12 cellular contexts compared by ENCODE assay signal in the genomic region with DNA sequence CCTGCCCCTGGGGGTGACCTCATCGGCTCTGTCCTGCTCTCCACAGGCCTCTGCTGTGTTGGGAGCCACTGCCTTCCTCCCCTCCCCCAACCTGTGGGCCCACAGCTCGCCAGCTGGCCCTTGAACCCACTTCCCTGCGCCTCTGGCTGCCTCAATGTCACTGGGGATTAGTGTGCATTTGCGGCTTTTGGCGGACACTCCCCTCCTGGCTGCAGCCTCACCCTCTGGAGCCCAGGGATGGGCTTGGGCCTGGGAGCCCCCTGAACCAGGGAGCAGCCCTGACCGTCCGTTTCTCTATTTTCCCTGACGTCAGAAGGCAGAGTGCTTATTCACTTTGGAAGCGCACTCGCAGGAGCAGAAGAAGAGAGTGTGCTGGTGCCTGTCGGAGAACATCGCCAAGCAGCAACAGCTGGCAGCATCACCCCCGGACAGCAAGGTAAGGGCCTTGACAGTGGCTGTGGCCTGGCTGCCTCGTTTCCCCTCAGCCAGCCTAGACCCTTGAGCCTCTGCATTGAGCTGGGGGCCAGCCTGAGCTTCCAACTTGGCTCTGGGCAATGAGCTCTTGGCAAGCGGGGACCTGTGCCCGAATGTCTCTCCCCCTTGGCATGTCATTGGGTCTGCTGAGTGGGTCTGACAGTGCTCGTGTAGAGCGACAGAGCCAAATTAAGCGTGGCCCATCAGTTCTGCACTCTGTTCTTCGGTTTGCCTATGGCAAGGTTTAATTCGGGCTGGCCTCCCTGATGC.
DNase-seq lines count a peak whose midpoint lies in the region; ATAC-seq, FAIRE-seq and TF ChIP-seq lines count a peak whose summit lies in the region.
"Had no signal": no experiment of that assay in that cellular context is flagged by ENCODE, and none has a peak within 500 bp of the region (broad histone marks: within the 10 kb centered on the region; RNA-seq: fewer than 3 reads in every experiment).

No MANE protein-coding gene starts in this region.

- no peaks in the 10 kb centered on the region for H3K27me3 Mint-ChIP-seq in CD8-positive, alpha-beta memory T cell
- H3K27me3 Mint-ChIP-seq: T-helper 17 cell had no signal

- H3K4me2 ChIP-seq in K562 (ENCODE audit: insufficient read depth, low read length), result no peak overlapping the region
- H3K4me2 ChIP-seq in MM.1S (ENCODE audit: low read depth, low read length), result no peak overlapping the region

- no peak for TF ChIP-seq RAD21 in K562 (CRISPR knock-in tag; conservative IDR thresholded peaks at IDR 0.05 in 1 of 2, IDR thresholded peaks at IDR 0.05 in 1 of 2)

- H3K4me3 ChIP-seq in CD8-positive, alpha-beta memory T cell (ENCODE audit: low read length), result no peak overlapping the region
- no peak overlapping the region for H3K4me3 ChIP-seq in K562
- no peak overlapping the region for H3K4me3 ChIP-seq in MM.1S (ENCODE audit: low read length)

- peaks cover 35 to 74% (median 40%) of the 10 kb centered on the region in 3 donors for H3K4me1 Mint-ChIP-seq in CD8-positive, alpha-beta memory T cell

- H3K27ac Mint-ChIP-seq in CD8-positive, alpha-beta memory T cell, result peak overlapping the region; percentile 22 to 88 (median 72)
- H3K27ac Mint-ChIP-seq: activated T-helper 1 cell treated with anti-CD3 and anti-CD28 coated beads, Interleukin-12 subunit alpha, Interleukin-12 subunit beta, Interleukin-2, Interleukin-4 antibody, amounts not matched to agents 30 ng/mL and 10 ng/mL and 1 ng/mL, durations not matched to agents 14 hours and 24 hours and 36 hours; T-helper 17 cell had no signal

- TF ChIP-seq EP300 in K562 (IDR thresholded peaks at IDR 0.05; ENCODE audit: low read length), result no peak

- no peak for DNase-seq in CD8-positive, alpha-beta memory T cell
- peak in 3 of 4 experiments; percentile 23 to 27 (median 26) for DNase-seq in K562 (ENCODE audit: extremely low read depth in 1 of 4, low spot score in 3 of 4)
- DNase-seq in left ventricle myocardium superior, result peak; percentile 86
- DNase-seq in nucleus accumbens (lab: John Stamatoyannopoulos, UW), result peak in 54 of 56 donors; percentile 33 to 98 (median 90)
- no peak for DNase-seq in RPMI8226
- no peak for DNase-seq in MM.1S
- no peak for DNase-seq in germinal center (ENCODE audit: low spot score)
- DNase-seq: AML-193, NCI-H2107, T-helper 17 cell had no signal

- H3K9me1 ChIP-seq in K562 (ENCODE audit: control insufficient read depth, insufficient read depth, low read length), result peaks cover 3% of the 10 kb centered on the region

- no TSS peak for BruUV-seq in K562 (replicated peaks; lab: Mats Ljungman, UMichigan)

- H3K4me1 ChIP-seq in CD8-positive, alpha-beta memory T cell (ENCODE audit: insufficient read depth, low read length), result no peaks in the 10 kb centered on the region
- H3K4me1 ChIP-seq in K562 (replicated peaks in 1 of 2; ENCODE audit: control insufficient read depth in 2 of 2, insufficient read depth in 2 of 2, low read length in 2 of 2), result peaks cover 12 to 13% of the 10 kb centered on the region in 2 experiments; a peak in 4 of 5 replicates
- peaks cover 4% of the 10 kb centered on the region for H3K4me1 ChIP-seq in MM.1S (ENCODE audit: low read length)

- H3K79me2 ChIP-seq in K562 (ENCODE audit: control insufficient read depth, insufficient read depth, low read length) (no peaks in the 10 kb centered on the region), MM.1S (ENCODE audit: low read length) (no peaks in the 10 kb centered on the region)

- no peak overlapping the region for H2AFZ ChIP-seq in K562 (ENCODE audit: low read depth, low read length)
- no peak overlapping the region for H2AFZ ChIP-seq in MM.1S (ENCODE audit: low read length)

- no peak overlapping the region for H3K27ac ChIP-seq in CD8-positive, alpha-beta memory T cell (ENCODE audit: low read depth, low read length)
- H3K27ac ChIP-seq in K562 (ENCODE audit: extremely low read depth, low read depth, low read length) (no peak overlapping the region), MM.1S (ENCODE audit: low read length) (no peak overlapping the region)

- POLR2A ChIA-PET in CD8-positive, alpha-beta memory T cell (lab: Charles Lee), result no interaction called here
- POLR2A ChIA-PET in K562 (lab: Yijun Ruan, JAX), result interaction anchor here (0.5 kb wide), 1 partner anchor 46 kb away, joined by 3 read pairs; no protein-coding TSS in a partner anchor

- TF ChIP-seq POLR2A in K562 (conservative IDR thresholded peaks at IDR 0.05), result no peak

- H3K36me3 ChIP-seq in CD8-positive, alpha-beta memory T cell (ENCODE audit: insufficient read depth, low read length), result peaks cover 23% of the 10 kb centered on the region
- H3K36me3 ChIP-seq in K562 (ENCODE audit: control insufficient read depth, insufficient read depth, low read length), result no peaks in the 10 kb centered on the region
- H3K36me3 ChIP-seq in MM.1S (replicated peaks; ENCODE audit: insufficient read depth, low read length), result no peaks in the 10 kb centered on the region

- in situ Hi-C loops in K562 (cut with MboI), result no loop called here

- no peaks in the 10 kb centered on the region for H3F3A ChIP-seq in MM.1S (ENCODE audit: insufficient read depth, low read length)

- intact Hi-C loops in K562 (cut with micrococcal nuclease), result no loop called here
- intact Hi-C loops in left ventricle myocardium superior (cut with micrococcal nuclease), result no loop called here

- H3K9ac ChIP-seq in K562 (ENCODE audit: insufficient read depth in 1 of 2, low read depth in 2 of 2, low read length in 2 of 2) (peak overlapping the region in 1 of 2 experiments; percentile 43; a peak in 2 of 4 replicates), MM.1S (ENCODE audit: low read length) (no peak overlapping the region)

- no peak for FAIRE-seq in K562 (lab: Jason Lieb, UNC)

- H3K36me3 Mint-ChIP-seq in CD8-positive, alpha-beta memory T cell, result peaks cover 1 to 84% (median 17%) of the 10 kb centered on the region in 3 donors

- no peaks in the 10 kb centered on the region for H3K9me3 Mint-ChIP-seq in CD8-positive, alpha-beta memory T cell
- H3K9me3 Mint-ChIP-seq: activated T-helper 1 cell treated with anti-CD3 and anti-CD28 coated beads, Interleukin-12 subunit alpha, Interleukin-12 subunit beta, Interleukin-2, Interleukin-4 antibody, amounts not matched to agents 30 ng/mL and 10 ng/mL and 1 ng/mL, durations not matched to agents 14 hours and 24 hours and 36 hours had no signal

- H3K4me3 Mint-ChIP-seq in CD8-positive, alpha-beta memory T cell, result no peak overlapping the region
- H3K4me3 Mint-ChIP-seq: activated T-helper 1 cell treated with anti-CD3 and anti-CD28 coated beads, Interleukin-12 subunit alpha, Interleukin-12 subunit beta, Interleukin-2, Interleukin-4 antibody, amounts not matched to agents 30 ng/mL and 10 ng/mL and 1 ng/mL, durations not matched to agents 14 hours and 24 hours and 36 hours; T-helper 17 cell had no signal

- H3K9me3 ChIP-seq in CD8-positive, alpha-beta memory T cell (ENCODE audit: low read length), result no peaks in the 10 kb centered on the region
- H3K9me3 ChIP-seq in K562 (replicated peaks; ENCODE audit: control insufficient read depth, insufficient read depth, low read depth, low read length) (no peaks in the 10 kb centered on the region), MM.1S (replicated peaks; ENCODE audit: insufficient read depth, low read length) (no peaks in the 10 kb centered on the region)

- TF ChIP-seq CTCF in K562 (IDR thresholded peaks at IDR 0.05 in 2 of 3, conservative IDR thresholded peaks at IDR 0.05 in 1 of 3; ENCODE audit: insufficient read depth in 2 of 3, low read depth in 1 of 3, low read length in 3 of 3) (no peak), MM.1S (IDR thresholded peaks at IDR 0.05; ENCODE audit: low read length) (no peak)

- CTCF ChIA-PET in CD8-positive, alpha-beta memory T cell (lab: Charles Lee), result interaction anchor here (1.0 to 1.7 kb wide), 2 partner anchors 14 to 121 kb away, joined by 3 to 5 read pairs; no protein-coding TSS in a partner anchor
- CTCF ChIA-PET in K562 (lab: Yijun Ruan, JAX; ENCODE audit: low intra/inter-chr PET ratio), result no interaction called here

- no peaks in the 10 kb centered on the region for H3K27me3 ChIP-seq in CD8-positive, alpha-beta memory T cell (ENCODE audit: insufficient read depth, low read length, poor library complexity, severe bottlenecking)
- H3K27me3 ChIP-seq in K562 (ENCODE audit: control insufficient read depth in 2 of 2, insufficient read depth in 2 of 2, low read length in 2 of 2) (peaks cover 8 to 13% of the 10 kb centered on the region in 2 experiments; a peak in 2 of 5 replicates), MM.1S (replicated peaks; ENCODE audit: insufficient read depth, low read length) (no peaks in the 10 kb centered on the region)

- H4K20me1 ChIP-seq in K562 (replicated peaks; ENCODE audit: control insufficient read depth, insufficient read depth, low read length), result no peaks in the 10 kb centered on the region
- no peaks in the 10 kb centered on the region for H4K20me1 ChIP-seq in MM.1S (ENCODE audit: insufficient read depth, low read length)

- WGBS in K562 (ENCODE audit: insufficient coverage, low coverage, missing lambda C conversion rate), result 50% methylated on average over 20 of the region's 21 CpGs

- peak; percentile 8; the same call in 1 of the 3 replicates for ATAC-seq in K562
- peak; percentile 90 for ATAC-seq in left ventricle myocardium superior
- ATAC-seq in GM21381 (IDR thresholded peaks at IDR 0.05; ENCODE audit: unreplicated experiment), result no peak
- ATAC-seq: T-helper 17 cell had no signal

- no peaks in the 10 kb centered on the region for H3K9me2 ChIP-seq in MM.1S (replicated peaks; ENCODE audit: insufficient read depth, low read length)

TF ChIP-seq in K562, 482 proteins besides CTCF, POLR2A, EP300 and RAD21 (continues in another document):
- TF ChIP-seq IRF2 (CRISPR knock-in tag; IDR thresholded peaks at IDR 0.05), result no peak
- no peak for TF ChIP-seq ESRRA (IDR thresholded peaks at IDR 0.05; ENCODE audit: borderline replicate concordance, low read depth)
- TF ChIP-seq, protein P1, sequence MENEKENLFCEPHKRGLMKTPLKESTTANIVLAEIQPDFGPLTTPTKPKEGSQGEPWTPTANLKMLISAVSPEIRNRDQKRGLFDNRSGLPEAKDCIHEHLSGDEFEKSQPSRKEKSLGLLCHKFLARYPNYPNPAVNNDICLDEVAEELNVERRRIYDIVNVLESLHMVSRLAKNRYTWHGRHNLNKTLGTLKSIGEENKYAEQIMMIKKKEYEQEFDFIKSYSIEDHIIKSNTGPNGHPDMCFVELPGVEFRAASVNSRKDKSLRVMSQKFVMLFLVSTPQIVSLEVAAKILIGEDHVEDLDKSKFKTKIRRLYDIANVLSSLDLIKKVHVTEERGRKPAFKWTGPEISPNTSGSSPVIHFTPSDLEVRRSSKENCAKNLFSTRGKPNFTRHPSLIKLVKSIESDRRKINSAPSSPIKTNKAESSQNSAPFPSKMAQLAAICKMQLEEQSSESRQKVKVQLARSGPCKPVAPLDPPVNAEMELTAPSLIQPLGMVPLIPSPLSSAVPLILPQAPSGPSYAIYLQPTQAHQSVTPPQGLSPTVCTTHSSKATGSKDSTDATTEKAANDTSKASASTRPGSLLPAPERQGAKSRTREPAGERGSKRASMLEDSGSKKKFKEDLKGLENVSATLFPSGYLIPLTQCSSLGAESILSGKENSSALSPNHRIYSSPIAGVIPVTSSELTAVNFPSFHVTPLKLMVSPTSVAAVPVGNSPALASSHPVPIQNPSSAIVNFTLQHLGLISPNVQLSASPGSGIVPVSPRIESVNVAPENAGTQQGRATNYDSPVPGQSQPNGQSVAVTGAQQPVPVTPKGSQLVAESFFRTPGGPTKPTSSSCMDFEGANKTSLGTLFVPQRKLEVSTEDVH (IDR thresholded peaks at IDR 0.05; ENCODE audit: low read depth, partially characterized antibody), result no peak

Comparison
In these comparisons a context has a peak if more than half of its experiments do, and no peak if none do; other contexts are left out.
1. DNase-seq: peak in K562 (3 of 4), left ventricle myocardium superior (single experiment) and nucleus accumbens (54 of 56); none in CD8-positive, alpha-beta memory T cell (0 of 5), RPMI8226 (single experiment), MM.1S (single experiment) and germinal center (single experiment).